In genomic region chr3:32045091-32045964, GRCh38 we compare ENCODE assay signal across 8 cellular contexts.
A peak's percentile ranks its signal among the peaks of the same experiment; 100 is the strongest.
DNase-seq lines count a peak whose midpoint lies in the region; ATAC-seq, FAIRE-seq and TF ChIP-seq lines count a peak whose summit lies in the region.

No MANE protein-coding gene starts in this region.

- H3K4me3 ChIP-seq in astrocyte (ENCODE audit: insufficient read depth, low read depth, low read length), result no peak overlapping the region
- no peak overlapping the region for H3K4me3 ChIP-seq in keratinocyte (ENCODE audit: control insufficient read depth in 2 of 3, extremely low read depth in 1 of 3, insufficient read depth in 2 of 3, low read depth in 1 of 3, low read length in 3 of 3)
- no peak overlapping the region for H3K4me3 ChIP-seq in upper lobe of right lung

- DNase-seq in NCI-H1092 (lab: John Stamatoyannopoulos, UW) (peak; percentile 43), astrocyte (ENCODE audit: low read depth) (peak; percentile 76), keratinocyte (ENCODE audit: low read depth, low spot score) (peak; percentile 35), upper lobe of right lung (no peak), CD1c-positive myeloid dendritic cell (ENCODE audit: extremely low spot score) (no peak), T-helper 2 cell (no peak), GM12891 (ENCODE audit: insufficient read length, low spot score) (no peak)
- no peak for DNase-seq in central memory CD4-positive, alpha-beta T cell

- H3K27me3 ChIP-seq in astrocyte (ENCODE audit: insufficient read depth, low read length) (no peaks in the 10 kb centered on the region), keratinocyte (ENCODE audit: control insufficient read depth, extremely low read depth, insufficient read depth, low read length) (no peaks in the 10 kb centered on the region), upper lobe of right lung (no peaks in the 10 kb centered on the region)

- no peaks in the 10 kb centered on the region for H3K36me3 Mint-ChIP-seq in astrocyte (ENCODE audit: low read depth, unreplicated experiment)

- H3K4me2 ChIP-seq in astrocyte (ENCODE audit: low read length), result peak overlapping the region; percentile 33
- H3K4me2 ChIP-seq in keratinocyte (ENCODE audit: control insufficient read depth, extremely low read depth, insufficient read depth, low read depth, low read length), result peak overlapping the region; percentile 37

- H3K79me2 ChIP-seq in astrocyte (ENCODE audit: insufficient read depth, low read length) (no peaks in the 10 kb centered on the region), keratinocyte (ENCODE audit: control insufficient read depth, insufficient read depth, low read length) (no peaks in the 10 kb centered on the region)

- TF ChIP-seq CTCF in astrocyte (IDR thresholded peaks at IDR 0.05; ENCODE audit: insufficient read depth, low read depth, low read length), result no peak
- TF ChIP-seq CTCF in keratinocyte (optimal IDR thresholded peaks at IDR 0.05 in 1 of 3, IDR thresholded peaks at IDR 0.05 in 1 of 3, conservative IDR thresholded peaks at IDR 0.05 in 1 of 3; ENCODE audit: extremely low read depth in 1 of 3, insufficient read depth in 2 of 3, low read length in 3 of 3), result no peak
- no peak for TF ChIP-seq CTCF in upper lobe of right lung (IDR thresholded peaks at IDR 0.05)

- peak; percentile 70 for ATAC-seq in upper lobe of right lung

- intact Hi-C loops in upper lobe of right lung (cut with DNase I), result no loop called here

- no peak overlapping the region for H3K27ac Mint-ChIP-seq in astrocyte (ENCODE audit: unreplicated experiment)

- FAIRE-seq in astrocyte (lab: Jason Lieb, UNC), result no peak
- peak; percentile 92 for FAIRE-seq in keratinocyte (lab: Jason Lieb, UNC)
- no peak for FAIRE-seq in GM12891 (lab: Jason Lieb, UNC)

- H4K20me1 ChIP-seq in astrocyte (ENCODE audit: insufficient read depth, low read length) (no peaks in the 10 kb centered on the region), keratinocyte (ENCODE audit: control insufficient read depth, extremely low read depth, insufficient read depth, low read length) (no peaks in the 10 kb centered on the region)

- H3K27me3 Mint-ChIP-seq in astrocyte (ENCODE audit: low read depth, unreplicated experiment), result peaks cover 2% of the 10 kb centered on the region

- no peak for TF ChIP-seq POLR2A in GM12891 (IDR thresholded peaks at IDR 0.05; ENCODE audit: low read depth, low read length)

- H3K9ac ChIP-seq in astrocyte (ENCODE audit: low read length) (no peak overlapping the region), keratinocyte (ENCODE audit: control insufficient read depth, extremely low read depth, insufficient read depth, low read length) (no peak overlapping the region)

- no peak overlapping the region for H3K4me3 Mint-ChIP-seq in astrocyte (ENCODE audit: unreplicated experiment)

- dilution Hi-C loops in keratinocyte (cut with MboI; ENCODE audit: extremely low pct_ligation_motif_present, low sequenced_read_pairs), result no loop called here

- peaks cover 8% of the 10 kb centered on the region for H3K4me1 Mint-ChIP-seq in astrocyte (ENCODE audit: low read depth, unreplicated experiment)

- H2AFZ ChIP-seq in astrocyte (ENCODE audit: low read depth, low read length) (peak overlapping the region; percentile 48), keratinocyte (ENCODE audit: control insufficient read depth, low read length) (peak overlapping the region; percentile 88)

- no peak overlapping the region for H3K27ac ChIP-seq in astrocyte (ENCODE audit: low read depth, low read length)
- H3K27ac ChIP-seq in keratinocyte (ENCODE audit: control insufficient read depth, insufficient read depth, low read length), result peak overlapping the region; percentile 5
- H3K27ac ChIP-seq in upper lobe of right lung, result peak overlapping the region; percentile 53

- H3K36me3 ChIP-seq in astrocyte (ENCODE audit: insufficient read depth, low read length) (no peaks in the 10 kb centered on the region), keratinocyte (ENCODE audit: control insufficient read depth in 2 of 2, extremely low read depth in 1 of 2, insufficient read depth in 2 of 2, low read length in 2 of 2) (no peaks in the 10 kb centered on the region), upper lobe of right lung (no peaks in the 10 kb centered on the region)

- H3K9me1 ChIP-seq in keratinocyte (ENCODE audit: control insufficient read depth, extremely low read depth, insufficient read depth, low read length), result no peaks in the 10 kb centered on the region

- H3K4me1 ChIP-seq in astrocyte (ENCODE audit: insufficient read depth, low read length) (no peaks in the 10 kb centered on the region), keratinocyte (ENCODE audit: control insufficient read depth, extremely low read depth, insufficient read depth, low read length) (peaks cover 14% of the 10 kb centered on the region), upper lobe of right lung (peaks cover 14% of the 10 kb centered on the region)

- H3K9me3 ChIP-seq in astrocyte (ENCODE audit: insufficient read depth, low read depth, low read length) (peaks cover 4% of the 10 kb centered on the region), keratinocyte (ENCODE audit: control insufficient read depth, low read depth, low read length) (no peaks in the 10 kb centered on the region), upper lobe of right lung (peaks cover 8% of the 10 kb centered on the region)

- H3K9me3 Mint-ChIP-seq in astrocyte (ENCODE audit: unreplicated experiment), result peaks cover 23% of the 10 kb centered on the region

TF ChIP-seq in GM12891, 5 proteins besides CTCF, POLR2A, EP300 and RAD21:
- TF ChIP-seq TAF1 (IDR thresholded peaks at IDR 0.05; ENCODE audit: low read depth, low read length) (no peak), PAX5 (IDR thresholded peaks at IDR 0.05; ENCODE audit: insufficient read depth, low read length, severe bottlenecking) (no peak), POU2F2 (IDR thresholded peaks at IDR 0.05; ENCODE audit: low read depth, low read length) (no peak), SPI1 (IDR thresholded peaks at IDR 0.05; ENCODE audit: low read depth, low read length) (no peak), POLR2AphosphoS5 (IDR thresholded peaks at IDR 0.05; ENCODE audit: low read depth, low read length) (no peak)
TF ChIP-seq in GM12891: peak in this region for 0.

Comparison
In these comparisons a context has a peak if more than half of its experiments do, and no peak if none do; other contexts are left out.
1. DNase-seq: peak in NCI-H1092 (single experiment), astrocyte (single experiment) and keratinocyte (single experiment); none in upper lobe of right lung (single experiment), central memory CD4-positive, alpha-beta T cell (single experiment), CD1c-positive myeloid dendritic cell (single experiment), T-helper 2 cell (0 of 5) and GM12891 (single experiment).